19 cellular contexts compared by ENCODE assay signal in genomic region chr9:127856094-127856740, GRCh38. TPM values are rescaled to one million over a fixed set of nuclear protein-coding genes. Genes with fewer than 3 reads are reported as not detected.
DNase-seq lines count a peak whose midpoint lies in the region; ATAC-seq and TF ChIP-seq lines count a peak whose summit lies in the region.
"Had no signal": no experiment of that assay in that cellular context is flagged by ENCODE, and none has a peak within 500 bp of the region (broad histone marks: within the 10 kb centered on the region; RNA-seq: fewer than 3 reads in every experiment).

No MANE protein-coding gene starts in this region.

- H4K8ac ChIP-seq in IMR-90 (ENCODE audit: low read depth in 2 of 2, low read length in 2 of 2): no peak overlapping the region

- H3K4ac ChIP-seq in IMR-90 (ENCODE audit: low read depth, low read length): peak overlapping the region; percentile 18; the same call in 1 of the 2 replicates

- H3K4me3 Mint-ChIP-seq in osteocyte (ENCODE audit: unreplicated experiment) (no peak overlapping the region), WTC11 (no peak overlapping the region)

- H3K18ac ChIP-seq in IMR-90 (ENCODE audit: low read depth, low read length): no peak overlapping the region

- TF ChIP-seq CTCF in IMR-90 (conservative IDR thresholded peaks at IDR 0.05; ENCODE audit: low read depth, low read length): no peak
- TF ChIP-seq CTCF in right atrium auricular region (IDR thresholded peaks at IDR 0.05): no peak
- no peak for TF ChIP-seq CTCF in osteocyte (IDR thresholded peaks at IDR 0.05)
- no peak for TF ChIP-seq CTCF in GM20000 (IDR thresholded peaks at IDR 0.05; ENCODE audit: extremely low read depth, missing control alignments)
- no peak for TF ChIP-seq CTCF in WTC11 (IDR thresholded peaks at IDR 0.05)

- no peaks in the 10 kb centered on the region for H3K9me3 Mint-ChIP-seq in osteocyte (ENCODE audit: unreplicated experiment)
- no peaks in the 10 kb centered on the region for H3K9me3 Mint-ChIP-seq in WTC11

- POLR2A ChIA-PET in IMR-90 (lab: Charles Lee; ENCODE audit: unreplicated experiment): interaction anchor here (0.6 to 1.6 kb wide), 2 partner anchors 17 to 18 kb away, joined by 4 to 6 read pairs; no protein-coding TSS in a partner anchor
- POLR2A ChIA-PET in WTC11 (lab: Charles Lee): no interaction called here

- H3K27me3 ChIP-seq in BLaER1: no peaks in the 10 kb centered on the region
- H3K27me3 ChIP-seq in IMR-90 (ENCODE audit: control insufficient read depth, insufficient read depth, low read length): no peaks in the 10 kb centered on the region
- H3K27me3 ChIP-seq in right atrium auricular region: no peaks in the 10 kb centered on the region
- H3K27me3 ChIP-seq: MG63, thyroid gland had no signal

- no peak overlapping the region for H4K5ac ChIP-seq in IMR-90 (ENCODE audit: low read depth, low read length)

- H2BK120ac ChIP-seq in IMR-90 (ENCODE audit: low read depth, low read length): no peak overlapping the region; the same call in 1 of the 2 replicates

- 80% methylated on average over 3 of the region's 11 CpGs; no CpG with 5 or more reads in 1 of the 2 experiments for WGBS in IMR-90 (ENCODE audit: extremely low coverage in 2 of 2, insufficient read length in 1 of 2), 2 experiments

- H3K14ac ChIP-seq in IMR-90 (replicated peaks; ENCODE audit: low read depth, low read length): no peak overlapping the region

- H3K4me1 Mint-ChIP-seq in osteocyte (ENCODE audit: unreplicated experiment) (peaks cover 49% of the 10 kb centered on the region), WTC11 (peaks cover 7% of the 10 kb centered on the region; the same call in 1 of the 2 replicates)

- no peak overlapping the region for H2AK9ac ChIP-seq in IMR-90 (replicated peaks; ENCODE audit: low read depth, low read length, poor library complexity)

- no peak for TF ChIP-seq RAD21 in IMR-90 (IDR thresholded peaks at IDR 0.05; ENCODE audit: low read length)

- H3K4me1 ChIP-seq in BLaER1 (peaks cover 89% of the 10 kb centered on the region), IMR-90 (ENCODE audit: control insufficient read depth, insufficient read depth, low read length) (peaks cover 11% of the 10 kb centered on the region), right atrium auricular region (peaks cover 0 to 78% of the 10 kb centered on the region in 2 donors)

- H3K9ac ChIP-seq in BLaER1 (peak overlapping the region; percentile 94), IMR-90 (ENCODE audit: low read depth, low read length) (no peak overlapping the region)

- H3K36me3 ChIP-seq in BLaER1: peaks cover 14% of the 10 kb centered on the region
- peaks cover 6% of the 10 kb centered on the region for H3K36me3 ChIP-seq in IMR-90 (ENCODE audit: control insufficient read depth, insufficient read depth, low read length)
- H3K36me3 ChIP-seq in right atrium auricular region: peaks cover 15% of the 10 kb centered on the region
- H3K36me3 ChIP-seq: thyroid gland had no signal

- H3K27me3 Mint-ChIP-seq in osteocyte (ENCODE audit: unreplicated experiment): no peaks in the 10 kb centered on the region
- H3K27me3 Mint-ChIP-seq in WTC11 (ENCODE audit: low read depth): no peaks in the 10 kb centered on the region

- peaks cover 4% of the 10 kb centered on the region; the same call in 1 of the 2 replicates for H3K9me3 ChIP-seq in BLaER1
- no peaks in the 10 kb centered on the region for H3K9me3 ChIP-seq in IMR-90 (ENCODE audit: control insufficient read depth, insufficient read depth, low read length)
- H3K9me3 ChIP-seq in right atrium auricular region: no peaks in the 10 kb centered on the region
- H3K9me3 ChIP-seq: MG63, thyroid gland had no signal

- no peak overlapping the region for H3K56ac ChIP-seq in IMR-90 (ENCODE audit: extremely low read depth, insufficient read depth, low read length)

- CTCF ChIA-PET in IMR-90 (lab: Yijun Ruan, JAX) (interaction anchor here (0.6 kb wide), 1 partner anchor 14 kb away, joined by 3 read pairs; no protein-coding TSS in a partner anchor), WTC11 (lab: Charles Lee) (interaction anchor here (1.7 to 8.1 kb wide), 2 partner anchors 13 to 30 kb away, joined by 7 to 79 read pairs; no protein-coding TSS in a partner anchor)

- no peak for DNase-seq in IMR-90
- DNase-seq in right atrium auricular region (ENCODE audit: low spot score): no peak
- no peak for DNase-seq in osteocyte (ENCODE audit: extremely low spot score, unreplicated experiment)
- no peak for DNase-seq in GM20000 (ENCODE audit: low spot score)
- no peak for DNase-seq in WTC11 (ENCODE audit: low spot score)
- DNase-seq in DMS53 treated with DMSO at 0.1 percent for 48 hours (lab: John Stamatoyannopoulos, UW; ENCODE audit: unreplicated experiment): no peak
- DNase-seq: activated CD4-positive, CD25-positive, alpha-beta regulatory T cell treated with anti-CD3 and anti-CD28 coated beads, Interleukin-2, amount 50 U/mL, for 72 hours; activated T-cell treated with anti-CD3 and anti-CD28 coated beads, Interleukin-2, amount 50 U/mL, for 1 hour; amniotic stem cell; DMS53; MG63; midbrain; NCI-H1930; NCI-H526; posterior cingulate gyrus; stimulated activated CD4-positive, alpha-beta T cell treated with anti-CD3 and anti-CD28 coated beads, Interleukin-15, amount 100 ng/mL, for 24 hours; thyroid gland had no signal

- no TSS peak for BruUV-seq in IMR-90 (replicated peaks; lab: Mats Ljungman, UMichigan)

- H3K4me2 ChIP-seq in BLaER1: peak overlapping the region; percentile 92
- no peak overlapping the region for H3K4me2 ChIP-seq in IMR-90 (ENCODE audit: low read depth, low read length)

- peak overlapping the region; percentile 37 for H2AFZ ChIP-seq in IMR-90 (replicated peaks; ENCODE audit: low read length, poor library complexity)

- intact Hi-C loops in IMR-90 (cut with micrococcal nuclease): no loop called here

- no peak overlapping the region for H3K23ac ChIP-seq in IMR-90 (ENCODE audit: low read depth, low read length)

- peak overlapping the region; percentile 76 for H3K27ac Mint-ChIP-seq in osteocyte (ENCODE audit: unreplicated experiment)
- H3K27ac Mint-ChIP-seq in WTC11: no peak overlapping the region

- peak overlapping the region; percentile 2; the same call in 1 of the 2 replicates for H3K4me3 ChIP-seq in BLaER1
- H3K4me3 ChIP-seq in IMR-90 (ENCODE audit: insufficient read depth, low read depth, low read length): no peak overlapping the region
- H3K4me3 ChIP-seq in right atrium auricular region: no peak overlapping the region
- H3K4me3 ChIP-seq: MG63, thyroid gland had no signal

- H2BK20ac ChIP-seq in IMR-90 (ENCODE audit: low read depth, low read length): no peak overlapping the region

- TF ChIP-seq POLR2A in IMR-90 (IDR thresholded peaks at IDR 0.05; ENCODE audit: low read depth, low read length): no peak

- peaks cover 0 to 31% of the 10 kb centered on the region in 2 experiments; a peak in 2 of 4 replicates for H3K79me1 ChIP-seq in IMR-90 (ENCODE audit: low read depth in 1 of 2, low read length in 2 of 2)

- no peak overlapping the region for H2BK5ac ChIP-seq in IMR-90 (ENCODE audit: low read depth, low read length, poor library complexity, severe bottlenecking)

- ATAC-seq in IMR-90 (ENCODE audit: low read depth) (no peak), HG02798 (IDR thresholded peaks at IDR 0.05; ENCODE audit: poor library complexity, unreplicated experiment) (no peak), WTC11 (no peak)

- peaks cover 5% of the 10 kb centered on the region; the same call in 1 of the 2 replicates for H4K20me1 ChIP-seq in BLaER1
- no peaks in the 10 kb centered on the region for H4K20me1 ChIP-seq in IMR-90 (ENCODE audit: insufficient read depth, low read length)

- no peak overlapping the region for H4K91ac ChIP-seq in IMR-90 (ENCODE audit: insufficient read depth, low read depth, low read length)

- no peaks in the 10 kb centered on the region for H3K36me3 Mint-ChIP-seq in osteocyte (ENCODE audit: unreplicated experiment)
- H3K36me3 Mint-ChIP-seq in WTC11: no peaks in the 10 kb centered on the region

- in situ Hi-C loops in IMR-90 (cut with MboI; ENCODE audit: low sequenced_read_pairs): no loop called here

- dilution Hi-C loops in IMR-90 (cut with HindIII; ENCODE audit: low sequenced_read_pairs, unreplicated experiment): no loop called here

- H2BK15ac ChIP-seq in IMR-90 (ENCODE audit: low read depth, low read length): peak overlapping the region; percentile 73; the same call in 2 of the 3 replicates

- peak overlapping the region; percentile 80 for H2AK5ac ChIP-seq in IMR-90 (ENCODE audit: low read depth, low read length)

- H3K27ac ChIP-seq in BLaER1 (peak overlapping the region; percentile 92), IMR-90 (ENCODE audit: insufficient read depth, low read length) (no peak overlapping the region), right atrium auricular region (peak overlapping the region; percentile 86 to 88)

- H3K9me1 ChIP-seq in IMR-90 (ENCODE audit: insufficient read depth, low read length): peaks cover 12% of the 10 kb centered on the region

RNA-seq across cellular contexts. Expression of gene ENG, which starts 1.8 kb away (rescaled TPM):
- total RNA-seq in IMR-90 (2012; rRNA removed) (3.6 and 4.2 TPM in 2 replicates), right atrium auricular region (100 to 1,000 TPM; 142 to 511 TPM), osteocyte (140 and 143 TPM in 2 replicates), WTC11 (2021) (3.7 to 4.4 TPM (median 4.2 TPM) in 3 replicates)
- polyA plus RNA-seq in IMR-90 (2012; rRNA removed): 73.9 and 83.3 TPM in 2 replicates
- polyA plus RNA-seq in IMR-90 (2012; cell fraction: cytosol; rRNA removed): 39.1 and 101 TPM in 2 replicates
- 36.4 and 102 TPM in 2 replicates for polyA plus RNA-seq in IMR-90 (2012; cell fraction: nucleus; rRNA removed; ENCODE audit: low replicate concordance)

RNA-seq across cellular contexts. Expression of gene AK1, which starts 21.3 kb away (rescaled TPM):
- total RNA-seq in IMR-90 (2012; rRNA removed): 44.8 and 51.4 TPM in 2 replicates
- polyA plus RNA-seq in IMR-90 (2012; rRNA removed): 119 and 126 TPM in 2 replicates
- polyA plus RNA-seq in IMR-90 (2012; cell fraction: cytosol; rRNA removed): 146 and 387 TPM in 2 replicates
- 158 and 207 TPM in 2 replicates for polyA plus RNA-seq in IMR-90 (2012; cell fraction: nucleus; rRNA removed; ENCODE audit: low replicate concordance)
- total RNA-seq in right atrium auricular region: 100 to 1,000 TPM; 263 to 398 TPM
- 57.6 and 65.8 TPM in 2 replicates for total RNA-seq in osteocyte
- 27.5 to 34.9 TPM (median 34.4 TPM) in 3 replicates for total RNA-seq in WTC11 (2021)

RNA-seq across cellular contexts. Expression of gene ST6GALNAC6, which starts 43.2 kb away (rescaled TPM):
- total RNA-seq in IMR-90 (2012; rRNA removed) (35.3 and 35.7 TPM in 2 replicates), right atrium auricular region (100 to 1,000 TPM in 1 of 2 donors, 10 to 100 TPM in 1; 68.2 to 106 TPM), osteocyte (73.4 and 77.0 TPM in 2 replicates), WTC11 (2021) (45.1 to 47.5 TPM (median 45.3 TPM) in 3 replicates)
- polyA plus RNA-seq in IMR-90 (2012; rRNA removed): 47.6 and 48.6 TPM in 2 replicates
- 41.6 and 60.0 TPM in 2 replicates for polyA plus RNA-seq in IMR-90 (2012; cell fraction: cytosol; rRNA removed)
- polyA plus RNA-seq in IMR-90 (2012; cell fraction: nucleus; rRNA removed; ENCODE audit: low replicate concordance): 105 and 190 TPM in 2 replicates

RNA-seq across cellular contexts. Expression of gene FPGS, which starts 53.5 kb away (rescaled TPM):
- 43.9 and 45.5 TPM in 2 replicates for total RNA-seq in IMR-90 (2012; rRNA removed)
- polyA plus RNA-seq in IMR-90 (2012; rRNA removed): 71.5 and 75.7 TPM in 2 replicates
- polyA plus RNA-seq in IMR-90 (2012; cell fraction: cytosol; rRNA removed): 39.9 and 56.3 TPM in 2 replicates
- 94.7 and 201 TPM in 2 replicates for polyA plus RNA-seq in IMR-90 (2012; cell fraction: nucleus; rRNA removed; ENCODE audit: low replicate concordance)
- 10 to 100 TPM; 43.9 to 47.0 TPM for total RNA-seq in right atrium auricular region
- 58.7 and 65.1 TPM in 2 replicates for total RNA-seq in osteocyte
- 67.7 to 81.7 TPM (median 69.3 TPM) in 3 replicates for total RNA-seq in WTC11 (2021)

Comparison
In these comparisons a context has a peak if more than half of its experiments do, and no peak if none do; other contexts are left out.
1. RNA of gene ENG, which starts 1.8 kb away (total RNA-seq): 142 to 511 TPM in right atrium auricular region and 140 to 143 TPM in osteocyte; 3.7 to 4.4 TPM in WTC11 and 3.6 to 4.2 TPM in IMR-90; every median in the first group is over 10 times any median in the second.